Comparison of ENCODE assay signal across 1 cellular context in genomic region chr22:38335077-38335476, GRCh38.
TF ChIP-seq lines count a peak whose summit lies in the region.

No MANE protein-coding gene starts in this region.

TF ChIP-seq in K562, 482 proteins besides CTCF, POLR2A, EP300 and RAD21 (continued from another document):
- TF ChIP-seq RBM25 (IDR thresholded peaks at IDR 0.05; ENCODE audit: low read depth, low read length, severe bottlenecking) (peak; percentile 38), GATAD2B (IDR thresholded peaks at IDR 0.05; ENCODE audit: borderline replicate concordance) (no peak), C11orf30 (IDR thresholded peaks at IDR 0.05; ENCODE audit: low read depth) (peak; percentile 21; the same call in 1 of the 2 replicates), NR2C2 (CRISPR knock-in tag; IDR thresholded peaks at IDR 0.05) (no peak), NR2C2 (tag; IDR thresholded peaks at IDR 0.05) (no peak), TAL1 (IDR thresholded peaks at IDR 0.05) (no peak)
- TF ChIP-seq, protein P1, sequence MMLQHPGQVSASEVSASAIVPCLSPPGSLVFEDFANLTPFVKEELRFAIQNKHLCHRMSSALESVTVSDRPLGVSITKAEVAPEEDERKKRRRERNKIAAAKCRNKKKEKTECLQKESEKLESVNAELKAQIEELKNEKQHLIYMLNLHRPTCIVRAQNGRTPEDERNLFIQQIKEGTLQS (IDR thresholded peaks at IDR 0.05) = 0 out of 2 replicates have a peak, but pooled peaks have one; percentile 23
- TF ChIP-seq, protein P1 (CRISPR knock-in tag; conservative IDR thresholded peaks at IDR 0.05) = no peak
- TF ChIP-seq, protein P2, sequence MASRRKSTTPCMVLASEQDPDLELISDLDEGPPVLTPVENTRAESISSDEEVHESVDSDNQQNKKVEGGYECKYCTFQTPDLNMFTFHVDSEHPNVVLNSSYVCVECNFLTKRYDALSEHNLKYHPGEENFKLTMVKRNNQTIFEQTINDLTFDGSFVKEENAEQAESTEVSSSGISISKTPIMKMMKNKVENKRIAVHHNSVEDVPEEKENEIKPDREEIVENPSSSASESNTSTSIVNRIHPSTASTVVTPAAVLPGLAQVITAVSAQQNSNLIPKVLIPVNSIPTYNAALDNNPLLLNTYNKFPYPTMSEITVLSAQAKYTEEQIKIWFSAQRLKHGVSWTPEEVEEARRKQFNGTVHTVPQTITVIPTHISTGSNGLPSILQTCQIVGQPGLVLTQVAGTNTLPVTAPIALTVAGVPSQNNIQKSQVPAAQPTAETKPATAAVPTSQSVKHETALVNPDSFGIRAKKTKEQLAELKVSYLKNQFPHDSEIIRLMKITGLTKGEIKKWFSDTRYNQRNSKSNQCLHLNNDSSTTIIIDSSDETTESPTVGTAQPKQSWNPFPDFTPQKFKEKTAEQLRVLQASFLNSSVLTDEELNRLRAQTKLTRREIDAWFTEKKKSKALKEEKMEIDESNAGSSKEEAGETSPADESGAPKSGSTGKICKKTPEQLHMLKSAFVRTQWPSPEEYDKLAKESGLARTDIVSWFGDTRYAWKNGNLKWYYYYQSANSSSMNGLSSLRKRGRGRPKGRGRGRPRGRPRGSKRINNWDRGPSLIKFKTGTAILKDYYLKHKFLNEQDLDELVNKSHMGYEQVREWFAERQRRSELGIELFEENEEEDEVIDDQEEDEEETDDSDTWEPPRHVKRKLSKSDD (conservative IDR thresholded peaks at IDR 0.05; ENCODE audit: low read length) = no peak
